Comparison of ENCODE assay signal across 8 cellular contexts in genomic region chr13:31161583-31162150, GRCh38.
DNase-seq lines count a peak whose midpoint lies in the region; ATAC-seq and TF ChIP-seq lines count a peak whose summit lies in the region.

Gene HSPH1 (minus strand): TSS chr13:31161904. CDS start chr13:31161582, 322 bp downstream.

- peak within 1 kb of the TSS; percentile 94 for H3K4me3 ChIP-seq in brain microvascular endothelial cell (ENCODE audit: low read depth, low read length)
- H3K4me3 ChIP-seq in iPS-11a (ENCODE audit: low read depth, low read length) = peak within 1 kb of the TSS; percentile 91
- peak within 1 kb of the TSS; percentile 62 for H3K4me3 ChIP-seq in skeletal muscle cell (ENCODE audit: low read depth, low read length)

- peak within 1 kb of the TSS; percentile 78 for H3K27ac ChIP-seq in brain microvascular endothelial cell

- H3K36me3 ChIP-seq in brain microvascular endothelial cell (replicated peaks) = peaks cover 2% of the 10 kb centered on the region

- peak; percentile 55 for ATAC-seq in GM18508 (IDR thresholded peaks at IDR 0.05; ENCODE audit: insufficient read depth, unreplicated experiment)
- ATAC-seq in HG03025 (IDR thresholded peaks at IDR 0.05; ENCODE audit: low FRiP score, unreplicated experiment) = peak; percentile 88

- no peaks in the 10 kb centered on the region for H3K27me3 ChIP-seq in brain microvascular endothelial cell (replicated peaks)

- DNase-seq in 8988T (peak; percentile 84), NCI-H2081 (lab: John Stamatoyannopoulos, UW) (peak; percentile 93 to 94), T1000 (lab: John Stamatoyannopoulos, UW) (peak; percentile 93), brain microvascular endothelial cell (peak; percentile 98), skeletal muscle cell (ENCODE audit: low read depth) (peak; percentile 92)

- peak; percentile 38 for TF ChIP-seq CTCF in brain microvascular endothelial cell (IDR thresholded peaks at IDR 0.05; ENCODE audit: low read depth, low read length, missing control alignments)

- in situ Hi-C loops in brain microvascular endothelial cell (cut with HindIII; ENCODE audit: low pct_ligation_motif_present, low sequenced_read_pairs) = no loop called here

Comparison
In these comparisons a context has a peak if more than half of its experiments do, and no peak if none do; other contexts are left out.
1. Peak in every context shown above with its lines: DNase-seq, ATAC-seq, H3K4me3 ChIP-seq and H3K27ac ChIP-seq.